10 cellular contexts compared by ENCODE assay signal in the genomic region with DNA sequence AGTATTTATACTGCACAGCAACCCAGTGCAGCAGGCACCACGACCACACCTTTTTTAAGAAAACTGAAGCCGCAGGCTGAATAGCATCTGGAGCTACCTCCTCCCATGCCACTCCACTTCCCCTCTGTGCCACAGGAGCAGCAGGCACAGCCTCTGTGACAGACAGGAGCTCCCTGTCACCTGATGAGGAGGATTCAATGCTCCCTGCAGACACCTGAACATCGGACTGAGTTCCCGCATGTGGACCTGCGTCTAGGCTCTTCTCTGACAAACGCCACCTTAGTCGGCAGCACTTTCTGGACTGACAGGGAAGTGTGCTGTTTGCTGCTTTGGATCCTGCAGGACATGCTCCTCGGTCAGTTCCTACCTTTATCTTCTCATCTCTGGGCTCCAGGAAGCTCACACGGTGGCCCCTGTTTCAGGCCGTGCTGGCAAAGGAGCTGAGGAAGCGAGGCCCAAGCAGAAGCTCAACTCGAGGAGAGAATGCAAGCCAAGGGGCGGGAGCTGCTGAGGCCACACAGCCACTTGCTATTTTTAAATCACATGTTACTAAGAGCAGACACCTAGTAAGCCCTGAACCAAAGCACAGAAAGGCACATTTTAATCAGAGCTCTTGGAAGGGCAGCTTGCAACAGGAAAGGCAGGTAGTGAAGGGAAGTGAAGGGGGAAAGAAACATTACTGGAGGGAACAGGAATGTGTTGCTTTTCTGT. TPM values are rescaled to one million over a fixed set of nuclear protein-coding genes. Genes with fewer than 3 reads are reported as not detected.
A peak's percentile ranks its signal among the peaks of the same experiment; 100 is the strongest.
DNase-seq lines count a peak whose midpoint lies in the region; ATAC-seq and TF ChIP-seq lines count a peak whose summit lies in the region.
"Had no signal": no experiment of that assay in that cellular context is flagged by ENCODE, and none has a peak within 500 bp of the region (broad histone marks: within the 10 kb centered on the region; RNA-seq: fewer than 3 reads in every experiment).

No MANE protein-coding gene starts in this region.

- no peak overlapping the region for H3K4me3 ChIP-seq in parathyroid adenoma (ENCODE audit: low read depth, low read length)
- H3K4me3 ChIP-seq: thoracic aorta had no signal

- no peak for TF ChIP-seq CTCF in parathyroid adenoma (IDR thresholded peaks at IDR 0.05)

- H3K4me1 Mint-ChIP-seq in activated CD4-positive, alpha-beta T cell treated with anti-CD3 and anti-CD28 coated beads, Interleukin-2, amount 10 ng/mL, durations not matched to agents 7 days and 5 days = peaks cover 60% of the 10 kb centered on the region
- peaks cover 59% of the 10 kb centered on the region for H3K4me1 Mint-ChIP-seq in T-helper 17 cell
- H3K4me1 Mint-ChIP-seq in naive thymus-derived CD8-positive, alpha-beta T cell = peaks cover 7 to 32% (median 31%) of the 10 kb centered on the region in 4 donors

- no peak overlapping the region for H3K9ac ChIP-seq in parathyroid adenoma

- H3K79me2 ChIP-seq in parathyroid adenoma = no peaks in the 10 kb centered on the region

- no peaks in the 10 kb centered on the region for H3K27me3 ChIP-seq in parathyroid adenoma (ENCODE audit: control insufficient read depth, insufficient read depth, low read length)

- peaks cover 46% of the 10 kb centered on the region for H3K36me3 Mint-ChIP-seq in activated CD4-positive, alpha-beta T cell treated with anti-CD3 and anti-CD28 coated beads, Interleukin-2, amount 10 ng/mL, durations not matched to agents 7 days and 5 days (ENCODE audit: low read depth)
- H3K36me3 Mint-ChIP-seq in T-helper 17 cell (ENCODE audit: low read depth) = peaks cover 16% of the 10 kb centered on the region
- H3K36me3 Mint-ChIP-seq in naive thymus-derived CD8-positive, alpha-beta T cell = peaks cover 0 to 77% (median 17%) of the 10 kb centered on the region in 3 donors

- H3K4me2 ChIP-seq in parathyroid adenoma (ENCODE audit: low read length) = peak overlapping the region; percentile 4

- no peaks in the 10 kb centered on the region for H3K9me3 Mint-ChIP-seq in activated CD4-positive, alpha-beta T cell treated with anti-CD3 and anti-CD28 coated beads, Interleukin-2, amount 10 ng/mL, durations not matched to agents 7 days and 5 days
- no peaks in the 10 kb centered on the region for H3K9me3 Mint-ChIP-seq in naive thymus-derived CD8-positive, alpha-beta T cell

- H3K27me3 Mint-ChIP-seq in activated CD4-positive, alpha-beta T cell treated with anti-CD3 and anti-CD28 coated beads, Interleukin-2, amount 10 ng/mL, durations not matched to agents 7 days and 5 days = no peaks in the 10 kb centered on the region
- H3K27me3 Mint-ChIP-seq in T-helper 17 cell = no peaks in the 10 kb centered on the region
- no peaks in the 10 kb centered on the region for H3K27me3 Mint-ChIP-seq in naive thymus-derived CD8-positive, alpha-beta T cell

- ATAC-seq in HG02571 (IDR thresholded peaks at IDR 0.05; ENCODE audit: unreplicated experiment) (peak; percentile 40), T-helper 17 cell (no peak)
- no peak for ATAC-seq in naive thymus-derived CD8-positive, alpha-beta T cell

- no peak overlapping the region for H3K27ac ChIP-seq in parathyroid adenoma
- H3K27ac ChIP-seq: thoracic aorta, WERI-Rb-1 had no signal

- CTCF ChIA-PET in activated CD4-positive, alpha-beta T cell treated with anti-CD3 and anti-CD28 coated beads, Interleukin-2, amount 10 ng/mL, durations not matched to agents 7 days and 5 days (lab: Charles Lee) = interaction anchor here (0.9 to 1.4 kb wide), 5 partner anchors 9 to 244 kb away, joined by 3 to 4 read pairs (median 4); no protein-coding TSS in a partner anchor

- H3K36me3 ChIP-seq in parathyroid adenoma (ENCODE audit: control insufficient read depth, insufficient read depth, low read length) = no peaks in the 10 kb centered on the region

- peak overlapping the region; percentile 64 for H3K27ac Mint-ChIP-seq in activated CD4-positive, alpha-beta T cell treated with anti-CD3 and anti-CD28 coated beads, Interleukin-2, amount 10 ng/mL, durations not matched to agents 7 days and 5 days
- peak overlapping the region; percentile 91 for H3K27ac Mint-ChIP-seq in T-helper 17 cell
- H3K27ac Mint-ChIP-seq in naive thymus-derived CD8-positive, alpha-beta T cell = peak overlapping the region in 3 of 10 donors; percentile 36 to 80 (median 50)

- DNase-seq in activated CD4-positive, alpha-beta T cell treated with anti-CD3 and anti-CD28 coated beads, Interleukin-2, amount 10 ng/mL, durations not matched to agents 7 days and 5 days = no peak
- DNase-seq in activated CD4-positive, alpha-beta T cell treated with anti-CD3 and anti-CD28 coated beads for 4 hours = no peak
- DNase-seq in T-helper 17 cell = no peak
- no peak for DNase-seq in NCI-H2227 (lab: John Stamatoyannopoulos, UW; ENCODE audit: unreplicated experiment)
- no peak for DNase-seq in AG08396 (ENCODE audit: low spot score)
- DNase-seq in naive thymus-derived CD8-positive, alpha-beta T cell = no peak
- DNase-seq: WERI-Rb-1 had no signal

- POLR2A ChIA-PET in activated CD4-positive, alpha-beta T cell treated with anti-CD3 and anti-CD28 coated beads, Interleukin-2, amount 10 ng/mL, durations not matched to agents 7 days and 5 days (lab: Charles Lee) = interaction anchor here (1.0 kb wide), 1 partner anchor 34 kb away, joined by 3 read pairs; no protein-coding TSS in a partner anchor
- POLR2A ChIA-PET in naive thymus-derived CD8-positive, alpha-beta T cell (lab: Charles Lee) = no interaction called here

- peak overlapping the region; percentile 1 for H2AFZ ChIP-seq in parathyroid adenoma

- H3K4me3 Mint-ChIP-seq in activated CD4-positive, alpha-beta T cell treated with anti-CD3 and anti-CD28 coated beads, Interleukin-2, amount 10 ng/mL, durations not matched to agents 7 days and 5 days = no peak overlapping the region
- H3K4me3 Mint-ChIP-seq in T-helper 17 cell = peak overlapping the region; percentile 77
- peak overlapping the region in 1 of 10 donors; percentile 37 for H3K4me3 Mint-ChIP-seq in naive thymus-derived CD8-positive, alpha-beta T cell

- H3K4me1 ChIP-seq in parathyroid adenoma = no peaks in the 10 kb centered on the region

- H3K9me3 ChIP-seq in T-helper 17 cell (ENCODE audit: control insufficient read depth, low read length, poor library complexity, severe bottlenecking) (no peaks in the 10 kb centered on the region), parathyroid adenoma (ENCODE audit: control insufficient read depth, low read length) (no peaks in the 10 kb centered on the region)
- H3K9me3 ChIP-seq: thoracic aorta had no signal

RNA-seq across cellular contexts. Expression of gene VOPP1, which starts 56.6 kb away (rescaled TPM):
- total RNA-seq in activated CD4-positive, alpha-beta T cell treated with anti-CD3 and anti-CD28 coated beads, Interleukin-2, amount 10 ng/mL, durations not matched to agents 7 days and 5 days = 10 to 100 TPM; 74.5 to 77.2 TPM
- 100 to 1,000 TPM; 114 to 120 TPM for total RNA-seq in T-helper 17 cell
- 10 to 100 TPM; 47.0 to 48.9 TPM for total RNA-seq in naive thymus-derived CD8-positive, alpha-beta T cell
- polyA plus RNA-seq in naive thymus-derived CD8-positive, alpha-beta T cell = 10 to 100 TPM; 19.5 to 31.5 (median 20.9) TPM
